In the genomic region with DNA sequence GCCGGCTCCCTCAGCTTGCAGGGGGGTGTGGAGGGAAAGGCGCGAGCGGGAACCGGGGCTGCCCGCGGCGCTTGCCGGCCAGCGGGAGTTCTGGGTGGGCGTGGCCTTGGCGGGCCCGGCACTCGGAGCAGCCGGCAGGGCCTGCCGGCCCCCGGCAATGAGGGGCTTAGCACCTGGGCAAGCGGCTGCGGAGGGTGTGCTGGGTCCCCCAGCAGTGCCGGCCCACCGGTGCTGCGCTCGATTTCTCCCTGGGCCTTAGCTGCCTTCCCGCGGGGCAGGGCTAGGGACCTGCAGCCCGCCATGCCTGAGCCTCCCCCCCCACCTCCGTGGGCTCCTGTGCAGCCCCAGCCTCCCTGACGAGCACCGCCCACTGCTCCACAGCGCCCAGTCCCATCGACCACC, we compare ENCODE assay signal across 21 cellular contexts.
DNase-seq lines count a peak whose midpoint lies in the region; ATAC-seq and TF ChIP-seq lines count a peak whose summit lies in the region.
"Had no signal": no experiment of that assay in that cellular context is flagged by ENCODE, and none has a peak within 500 bp of the region (broad histone marks: within the 10 kb centered on the region; RNA-seq: fewer than 3 reads in every experiment).

No MANE protein-coding gene starts in this region.

- H3K4me1 ChIP-seq in spleen (no peaks in the 10 kb centered on the region), stomach (no peaks in the 10 kb centered on the region)
- H3K4me1 ChIP-seq: Peyer's patch had no signal

- H3K36me3 ChIP-seq in spleen (no peaks in the 10 kb centered on the region), stomach (no peaks in the 10 kb centered on the region)
- H3K36me3 ChIP-seq: Peyer's patch had no signal

- CTCF ChIA-PET in activated CD8-positive, alpha-beta T cell treated with anti-CD3 and anti-CD28 coated beads, Interleukin-2, amount 10 ng/mL, durations not matched to agents 7 days and 5 days (lab: Charles Lee), result no interaction called here

- H3K27ac Mint-ChIP-seq in chondrocyte (ENCODE audit: unreplicated experiment), result no peak overlapping the region
- no peak overlapping the region for H3K27ac Mint-ChIP-seq in activated CD8-positive, alpha-beta T cell treated with anti-CD3 and anti-CD28 coated beads, Interleukin-2, amount 10 ng/mL, durations not matched to agents 7 days and 5 days
- H3K27ac Mint-ChIP-seq: CD4-positive, alpha-beta memory T cell had no signal

- H3K27ac ChIP-seq in spleen (no peak overlapping the region), stomach (no peak overlapping the region)
- H3K27ac ChIP-seq: Peyer's patch, SK-N-MC had no signal

- H3K4me3 ChIP-seq in spleen (no peak overlapping the region), stomach (no peak overlapping the region)
- H3K4me3 ChIP-seq: Peyer's patch, SK-N-MC had no signal

- no peaks in the 10 kb centered on the region for H3K4me1 Mint-ChIP-seq in chondrocyte (ENCODE audit: low read depth)
- no peaks in the 10 kb centered on the region for H3K4me1 Mint-ChIP-seq in activated CD8-positive, alpha-beta T cell treated with anti-CD3 and anti-CD28 coated beads, Interleukin-2, amount 10 ng/mL, durations not matched to agents 7 days and 5 days (ENCODE audit: low read depth)
- H3K4me1 Mint-ChIP-seq: CD4-positive, alpha-beta memory T cell had no signal

- TF ChIP-seq EP300 in stomach (IDR thresholded peaks at IDR 0.05), result no peak

- ATAC-seq in activated CD8-positive, alpha-beta T cell treated with anti-CD3 and anti-CD28 coated beads, Interleukin-2, amount 10 ng/mL, durations not matched to agents 7 days and 5 days, result no peak
- ATAC-seq: HCT116 had no signal

- no peak overlapping the region for H3K4me3 Mint-ChIP-seq in chondrocyte (ENCODE audit: unreplicated experiment)
- H3K4me3 Mint-ChIP-seq in activated CD8-positive, alpha-beta T cell treated with anti-CD3 and anti-CD28 coated beads, Interleukin-2, amount 10 ng/mL, durations not matched to agents 7 days and 5 days, result no peak overlapping the region
- H3K4me3 Mint-ChIP-seq: CD4-positive, alpha-beta memory T cell had no signal

- WGBS in spleen, 5 donors, result 94 to 97% (median 96%) methylated on average over 6 to 31 of the region's 31 CpGs
- WGBS in stomach, 5 donors, result 93 to 98% (median 97%) methylated on average over 9 to 31 of the region's 31 CpGs

- peaks cover 5% of the 10 kb centered on the region for H3K9me3 Mint-ChIP-seq in chondrocyte (ENCODE audit: low read depth)
- H3K9me3 Mint-ChIP-seq in activated CD8-positive, alpha-beta T cell treated with anti-CD3 and anti-CD28 coated beads, Interleukin-2, amount 10 ng/mL, durations not matched to agents 7 days and 5 days (ENCODE audit: insufficient read depth), result no peaks in the 10 kb centered on the region

- DNase-seq in Daoy (ENCODE audit: low read depth), result peak; percentile 17
- DNase-seq in ELF-1 (ENCODE audit: low read depth, low spot score), result peak; percentile 70
- peak; percentile 59 for DNase-seq in chondrocyte (ENCODE audit: low spot score)
- DNase-seq in spleen, result peak; percentile 60
- DNase-seq in stomach, result no peak
- no peak for DNase-seq in COLO668 (lab: John Stamatoyannopoulos, UW; ENCODE audit: unreplicated experiment)
- DNase-seq in activated CD8-positive, alpha-beta T cell treated with anti-CD3 and anti-CD28 coated beads, Interleukin-2, amount 10 ng/mL, durations not matched to agents 7 days and 5 days, result no peak
- DNase-seq: C1 segment of cervical spinal cord; CD4-positive, alpha-beta memory T cell; DMS 273 treated with DMSO at 0.1 percent for 48 hours; DMS79; IMR-90; NCI-H1048; NCI-H1417; NCI-H1694; NCI-H2029 treated with DMSO at 0.1 percent for 48 hours; NCI-H526 treated with DMSO at 0.1 percent for 48 hours; Peyer's patch; SIG-M5 had no signal

- peaks cover 2% of the 10 kb centered on the region for H3K36me3 Mint-ChIP-seq in chondrocyte (ENCODE audit: low read depth)
- H3K36me3 Mint-ChIP-seq in activated CD8-positive, alpha-beta T cell treated with anti-CD3 and anti-CD28 coated beads, Interleukin-2, amount 10 ng/mL, durations not matched to agents 7 days and 5 days (ENCODE audit: low read depth), result no peaks in the 10 kb centered on the region
- H3K36me3 Mint-ChIP-seq: CD4-positive, alpha-beta memory T cell had no signal

- no peak for TF ChIP-seq CTCF in chondrocyte (IDR thresholded peaks at IDR 0.05)
- no peak for TF ChIP-seq CTCF in spleen (IDR thresholded peaks at IDR 0.05 in 8 of 11, conservative IDR thresholded peaks at IDR 0.05 in 3 of 11)
- no peak for TF ChIP-seq CTCF in stomach (IDR thresholded peaks at IDR 0.05)

- no peaks in the 10 kb centered on the region for H3K27me3 Mint-ChIP-seq in chondrocyte (ENCODE audit: low read depth)
- H3K27me3 Mint-ChIP-seq in activated CD8-positive, alpha-beta T cell treated with anti-CD3 and anti-CD28 coated beads, Interleukin-2, amount 10 ng/mL, durations not matched to agents 7 days and 5 days (ENCODE audit: low read depth), result no peaks in the 10 kb centered on the region

- H3K9me3 ChIP-seq in spleen, result peaks cover 0 to 9% (median 0%) of the 10 kb centered on the region in 8 donors
- H3K9me3 ChIP-seq in stomach, result peaks cover 0 to 7% (median 4%) of the 10 kb centered on the region in 4 donors
- H3K9me3 ChIP-seq: Peyer's patch had no signal

- intact Hi-C loops in spleen (cut with DNase I; ENCODE audit: low total_unique reads) (no loop called here), stomach (cut with DNase I; ENCODE audit: low total_unique reads) (no loop called here)

- TF ChIP-seq POLR2A in spleen (IDR thresholded peaks at IDR 0.05) (no peak), stomach (IDR thresholded peaks at IDR 0.05) (no peak)

- POLR2A ChIA-PET in activated CD8-positive, alpha-beta T cell treated with anti-CD3 and anti-CD28 coated beads, Interleukin-2, amount 10 ng/mL, durations not matched to agents 7 days and 5 days (lab: Charles Lee), result no interaction called here

- H3K27me3 ChIP-seq in spleen (replicated peaks in 1 of 7), result no peaks in the 10 kb centered on the region
- no peaks in the 10 kb centered on the region for H3K27me3 ChIP-seq in stomach
- H3K27me3 ChIP-seq: Peyer's patch had no signal

Comparison
In these comparisons a context has a peak if more than half of its experiments do, and no peak if none do; other contexts are left out.
1. DNase-seq: peak in Daoy (single experiment), ELF-1 (single experiment), chondrocyte (single experiment) and spleen (single experiment); none in stomach (single experiment), COLO668 (single experiment) and activated CD8-positive, alpha-beta T cell treated with anti-CD3 and anti-CD28 coated beads, Interleukin-2, amount 10 ng/mL, durations not matched to agents 7 days and 5 days (single experiment).